In the genomic region with DNA sequence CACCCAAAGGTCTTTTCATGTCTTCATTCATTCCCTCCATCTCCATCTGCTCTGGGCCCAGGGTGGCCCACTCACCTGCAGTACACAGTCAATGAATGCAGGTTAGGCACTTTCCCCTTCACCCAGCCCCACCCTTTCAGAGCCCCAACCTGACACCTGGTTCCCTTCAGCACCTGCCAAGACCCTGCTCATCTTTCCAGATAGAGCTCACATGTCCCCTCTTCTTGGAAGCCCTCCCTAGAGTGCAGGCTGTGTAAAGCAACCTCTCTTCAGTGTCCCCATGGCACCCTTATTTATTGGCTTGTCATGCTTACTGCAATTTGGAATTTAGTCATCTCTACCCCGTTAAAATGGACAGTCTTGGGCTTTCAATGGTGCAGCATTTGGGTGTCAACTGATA, we compare ENCODE assay signal across 24 cellular contexts.
"Had no signal": no experiment of that assay in that cellular context is flagged by ENCODE, and none has a peak within 500 bp of the region (broad histone marks: within the 10 kb centered on the region; RNA-seq: fewer than 3 reads in every experiment).

No MANE protein-coding gene starts in this region.

- H3K36me3 Mint-ChIP-seq: activated CD4-positive, alpha-beta memory T cell treated with anti-CD3 and anti-CD28 coated beads for 36 hours had no signal

- H3K27me3 Mint-ChIP-seq: activated CD4-positive, alpha-beta memory T cell treated with anti-CD3 and anti-CD28 coated beads for 36 hours; activated CD4-positive, alpha-beta T cell treated with anti-CD3 and anti-CD28 coated beads for 36 hours; activated CD4-positive, alpha-beta T cell treated with anti-CD3 and anti-CD28 coated beads, Interleukin-2, amount 10 ng/mL, durations not matched to agents 24 days and 14 days; activated naive CD8-positive, alpha-beta T cell; activated T-helper 17 cell treated with anti-CD3 and anti-CD28 coated beads, Interleukin-2, amount 50 U/mL, for 72 hours; central memory CD8-positive, alpha-beta T cell had no signal

- H3K27ac Mint-ChIP-seq: activated CD4-positive, alpha-beta memory T cell treated with anti-CD3 and anti-CD28 coated beads for 36 hours; activated CD4-positive, alpha-beta T cell treated with anti-CD3 and anti-CD28 coated beads for 36 hours; activated CD4-positive, alpha-beta T cell treated with anti-CD3 and anti-CD28 coated beads, Interleukin-2, amount 10 ng/mL, durations not matched to agents 24 days and 14 days; activated CD8-positive, alpha-beta T cell treated with anti-CD3 and anti-CD28 coated beads, Interleukin-2, amount 10 ng/mL, durations not matched to agents 7 days and 5 days; activated naive CD8-positive, alpha-beta T cell; activated T-helper 17 cell treated with anti-CD3 and anti-CD28 coated beads, Interleukin-2, amount 50 U/mL, for 72 hours had no signal

- H3K27ac ChIP-seq: brain microvascular endothelial cell, epithelial cell of prostate, foreskin keratinocyte, gastrocnemius medialis had no signal

- H3K36me3 ChIP-seq: brain microvascular endothelial cell, gastrocnemius medialis had no signal

- H3K4me3 ChIP-seq: gastrocnemius medialis had no signal

- H3K9me3 ChIP-seq: gastrocnemius medialis had no signal

- ATAC-seq: activated CD4-positive, alpha-beta T cell treated with anti-CD3 and anti-CD28 coated beads for 36 hours; activated CD8-positive, alpha-beta T cell treated with anti-CD3 and anti-CD28 coated beads, Interleukin-2, amount 10 ng/mL, durations not matched to agents 7 days and 5 days; activated T-cell treated with anti-CD3 and anti-CD28 coated beads, Interleukin-2, amount 50 U/mL, for 4 hours; activated T-helper 17 cell treated with anti-CD3 and anti-CD28 coated beads, Interleukin-2, amount 50 U/mL, for 72 hours; foreskin keratinocyte had no signal

- H3K9me3 Mint-ChIP-seq: activated CD4-positive, alpha-beta memory T cell treated with anti-CD3 and anti-CD28 coated beads for 36 hours; activated CD4-positive, alpha-beta T cell treated with anti-CD3 and anti-CD28 coated beads, Interleukin-2, amount 10 ng/mL, durations not matched to agents 24 days and 14 days; activated T-cell treated with anti-CD3 and anti-CD28 coated beads, Interleukin-2, amount 50 U/mL, for 4 hours; activated T-helper 17 cell treated with anti-CD3 and anti-CD28 coated beads, Interleukin-2, amount 50 U/mL, for 72 hours; central memory CD8-positive, alpha-beta T cell had no signal

- H3K4me3 Mint-ChIP-seq: activated CD4-positive, alpha-beta memory T cell treated with anti-CD3 and anti-CD28 coated beads for 36 hours; activated CD4-positive, alpha-beta T cell treated with anti-CD3 and anti-CD28 coated beads for 36 hours; activated CD4-positive, alpha-beta T cell treated with anti-CD3 and anti-CD28 coated beads, Interleukin-2, amount 10 ng/mL, durations not matched to agents 24 days and 14 days; activated CD8-positive, alpha-beta T cell treated with anti-CD3 and anti-CD28 coated beads, Interleukin-2, amount 10 ng/mL, durations not matched to agents 7 days and 5 days; activated naive CD8-positive, alpha-beta T cell; activated T-cell treated with anti-CD3 and anti-CD28 coated beads, Interleukin-2, amount 50 U/mL, for 4 hours; activated T-helper 17 cell treated with anti-CD3 and anti-CD28 coated beads, Interleukin-2, amount 50 U/mL, for 72 hours; central memory CD8-positive, alpha-beta T cell had no signal

- DNase-seq: activated CD4-positive, alpha-beta memory T cell treated with anti-CD3 and anti-CD28 coated beads for 36 hours; activated CD4-positive, alpha-beta T cell treated with anti-CD3 and anti-CD28 coated beads for 36 hours; activated CD4-positive, alpha-beta T cell treated with anti-CD3 and anti-CD28 coated beads, Interleukin-2, amount 10 ng/mL, durations not matched to agents 24 days and 14 days; activated CD4-positive, CD25-positive, alpha-beta regulatory T cell; activated CD4-positive, CD25-positive, alpha-beta regulatory T cell treated with anti-CD3 and anti-CD28 coated beads, Interleukin-2, amount 50 U/mL, for 72 hours; activated CD8-positive, alpha-beta T cell treated with anti-CD3 and anti-CD28 coated beads, Interleukin-2, amount 10 ng/mL, durations not matched to agents 7 days and 5 days; activated effector memory CD4-positive, alpha-beta T cell treated with Interleukin-2 at 50 U/mL for 16 hours; activated gamma-delta T cell treated with Interleukin-2 at 50 U/mL for 16 hours; activated naive CD4-positive, alpha-beta T cell treated with anti-CD3 and anti-CD28 coated beads, Interleukin-2, amount 50 U/mL, for 16 hours; activated naive CD4-positive, alpha-beta T cell treated with Interleukin-2 at 50 U/mL for 16 hours; activated T-cell treated with anti-CD3 and anti-CD28 coated beads, Interleukin-2, amount 50 U/mL, for 4 hours; amniotic stem cell; anterior cingulate cortex; brain microvascular endothelial cell; cortex of kidney; dermis blood vessel endothelial cell; effector CD8-positive, alpha-beta T cell; foreskin keratinocyte; T-helper 2 cell had no signal

- H3K4me1 ChIP-seq: foreskin keratinocyte had no signal

- H3K4me1 Mint-ChIP-seq: activated CD4-positive, alpha-beta T cell treated with anti-CD3 and anti-CD28 coated beads for 36 hours; activated CD4-positive, alpha-beta T cell treated with anti-CD3 and anti-CD28 coated beads, Interleukin-2, amount 10 ng/mL, durations not matched to agents 24 days and 14 days; activated T-helper 17 cell treated with anti-CD3 and anti-CD28 coated beads, Interleukin-2, amount 50 U/mL, for 72 hours; central memory CD8-positive, alpha-beta T cell had no signal

- H3K27me3 ChIP-seq: brain microvascular endothelial cell, foreskin keratinocyte, gastrocnemius medialis had no signal
